Comparison of ENCODE assay signal across 30 cellular contexts in the genomic region with DNA sequence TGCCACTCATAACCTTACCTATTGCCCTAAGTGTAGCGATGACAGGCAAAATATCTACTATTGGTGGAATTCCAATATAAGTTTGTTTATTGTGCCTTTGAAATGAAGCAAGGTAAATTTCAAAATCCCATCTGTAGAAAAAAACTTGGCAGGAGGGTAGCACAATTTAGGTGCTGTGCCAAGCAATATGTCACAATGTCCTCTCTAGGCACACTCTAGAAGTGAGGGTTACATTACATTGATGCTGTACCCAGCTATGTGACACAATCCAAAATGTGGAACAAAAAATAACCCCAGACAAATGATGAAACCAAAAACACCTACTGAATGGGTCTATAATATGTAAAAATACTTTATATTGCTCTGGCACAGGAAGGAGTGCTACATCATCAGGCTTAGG.
"Had no signal": no experiment of that assay in that cellular context is flagged by ENCODE, and none has a peak within 500 bp of the region (broad histone marks: within the 10 kb centered on the region; RNA-seq: fewer than 3 reads in every experiment).

No MANE protein-coding gene starts in this region.

- FAIRE-seq: bronchial epithelial cell, TTC549 had no signal

- H3K27me3 ChIP-seq: ascending aorta, cardiac muscle cell had no signal

- H3K9me3 ChIP-seq: ascending aorta had no signal

- H3K27ac ChIP-seq: ascending aorta, cardiac muscle cell, VCaP had no signal

- ATAC-seq: activated CD8-positive, alpha-beta T cell treated with anti-CD3 and anti-CD28 coated beads for 36 hours; activated naive CD4-positive, alpha-beta T cell treated with anti-CD3 and anti-CD28 coated beads, Interleukin-2, amount 50 U/mL, for 72 hours; activated T-cell treated with anti-CD3 and anti-CD28 coated beads, Interleukin-2, amount 50 U/mL, for 4 hours; activated T-cell treated with anti-CD3 and anti-CD28 coated beads, Interleukin-2, amount 50 U/mL, for 72 hours had no signal

- DNase-seq: activated B cell treated with CpG ODN at 0.5 μM for 24 hours; activated CD4-positive, alpha-beta memory T cell treated with anti-CD3 and anti-CD28 coated beads for 36 hours; activated CD4-positive, alpha-beta T cell treated with anti-CD3 and anti-CD28 coated beads for 4 hours; activated CD4-positive, alpha-beta T cell treated with anti-CD3 and anti-CD28 coated beads, Interleukin-2, amount 10 ng/mL, durations not matched to agents 24 days and 14 days; activated CD4-positive, alpha-beta T cell treated with anti-CD3 and anti-CD28 coated beads, Interleukin-2, amount 50 U/mL, for 1 hour; activated CD4-positive, alpha-beta T cell treated with anti-CD3 and anti-CD28 coated beads, Interleukin-2, amount 50 U/mL, for 4 hours; activated CD4-positive, CD25-positive, alpha-beta regulatory T cell treated with anti-CD3 and anti-CD28 coated beads, Interleukin-2, amount 50 U/mL, for 72 hours; activated CD8-positive, alpha-beta memory T cell treated with anti-CD3 and anti-CD28 coated beads, Interleukin-2, amount 50 U/mL, for 4 hours; activated CD8-positive, alpha-beta T cell treated with anti-CD3 and anti-CD28 coated beads for 36 hours; activated effector memory CD4-positive, alpha-beta T cell treated with anti-CD3 and anti-CD28 coated beads, Interleukin-2, amount 50 U/mL, for 16 hours; activated gamma-delta T cell treated with Interleukin-2 at 50 U/mL for 16 hours; activated naive CD4-positive, alpha-beta T cell; activated naive CD4-positive, alpha-beta T cell treated with anti-CD3 and anti-CD28 coated beads for 36 hours; activated naive CD4-positive, alpha-beta T cell treated with anti-CD3 and anti-CD28 coated beads, Interleukin-2, amount 50 U/mL, for 16 hours; activated naive CD8-positive, alpha-beta T cell treated with anti-CD3 and anti-CD28 coated beads for 36 hours; activated T-cell treated with anti-CD3 and anti-CD28 coated beads for 4 hours; activated T-cell treated with anti-CD3 and anti-CD28 coated beads, Interleukin-2, amount 50 U/mL, for 1 hour; activated T-cell treated with anti-CD3 and anti-CD28 coated beads, Interleukin-2, amount 50 U/mL, for 4 hours; activated T-cell treated with anti-CD3 and anti-CD28 coated beads, Interleukin-2, amount 50 U/mL, for 72 hours; amygdala; anterior cingulate cortex; caudate nucleus; T-helper 1 cell; T-helper 9 cell had no signal

- H3K4me3 ChIP-seq: ascending aorta, cardiac muscle cell had no signal

- H3K36me3 ChIP-seq: ascending aorta, cardiac muscle cell had no signal

- H3K4me1 ChIP-seq: ascending aorta had no signal
